Comparison of ENCODE assay signal across 21 cellular contexts in genomic region chr16:86718118-86718517, GRCh38.
DNase-seq lines count a peak whose midpoint lies in the region; ATAC-seq, FAIRE-seq and TF ChIP-seq lines count a peak whose summit lies in the region.
"Had no signal": no experiment of that assay in that cellular context is flagged by ENCODE, and none has a peak within 500 bp of the region (broad histone marks: within the 10 kb centered on the region; RNA-seq: fewer than 3 reads in every experiment).

No MANE protein-coding gene starts in this region.

- no peak overlapping the region for H3K23ac ChIP-seq in neuronal stem cell (ENCODE audit: low read depth, low read length, poor library complexity)

- no peak overlapping the region for H2BK5ac ChIP-seq in neuronal stem cell (ENCODE audit: low read length)

- TF ChIP-seq POLR2A in ovary (IDR thresholded peaks at IDR 0.05) = no peak

- H3K27ac ChIP-seq in neuronal stem cell (replicated peaks; ENCODE audit: low read length) (no peak overlapping the region), ovary (no peak overlapping the region)

- H3K79me1 ChIP-seq in neuronal stem cell (ENCODE audit: low read depth, low read length) = no peaks in the 10 kb centered on the region

- POLR2A ChIA-PET in activated CD4-positive, alpha-beta T cell treated with anti-CD3 and anti-CD28 coated beads for 36 hours (lab: Charles Lee) = no interaction called here

- no peak overlapping the region for H3K18ac ChIP-seq in neuronal stem cell (ENCODE audit: low read length)

- DNase-seq in activated CD4-positive, alpha-beta T cell treated with anti-CD3 and anti-CD28 coated beads for 36 hours = peak; percentile 28
- DNase-seq in activated CD4-positive, alpha-beta T cell treated with anti-CD3 and anti-CD28 coated beads for 48 hours = no peak
- DNase-seq in HTR-8/SVneo (ENCODE audit: insufficient read length, low spot score) = no peak
- DNase-seq in bronchial epithelial cell (ENCODE audit: low read depth) = peak; percentile 81
- no peak for DNase-seq in neuronal stem cell (ENCODE audit: low spot score)
- no peak for DNase-seq in ovary
- no peak for DNase-seq in NCI-H1436 (lab: John Stamatoyannopoulos, UW)
- DNase-seq in activated T-cell treated with anti-CD3 and anti-CD28 coated beads, Interleukin-2, amount 50 U/mL, for 24 hours = no peak
- DNase-seq: 8988T; activated CD4-positive, alpha-beta T cell treated with anti-CD3 and anti-CD28 coated beads for 1 hour; BE2C; cerebellar nuclear complex; effector memory CD8-positive, alpha-beta T cell; HCEC 1CT; islet precursor cell; naive thymus-derived CD8-positive, alpha-beta T cell; NCI-H2171; NCI-H748 treated with DMSO at 0.1 percent for 48 hours; OCI-M1; T1000 had no signal

- H3K27ac Mint-ChIP-seq in activated CD4-positive, alpha-beta T cell treated with anti-CD3 and anti-CD28 coated beads for 36 hours = no peak overlapping the region
- H3K27ac Mint-ChIP-seq in activated T-cell treated with anti-CD3 and anti-CD28 coated beads, Interleukin-2, amount 50 U/mL, for 24 hours = no peak overlapping the region
- H3K27ac Mint-ChIP-seq: effector memory CD8-positive, alpha-beta T cell; memory B cell had no signal

- H3K4me3 Mint-ChIP-seq in activated CD4-positive, alpha-beta T cell treated with anti-CD3 and anti-CD28 coated beads for 36 hours = no peak overlapping the region
- H3K4me3 Mint-ChIP-seq in activated T-cell treated with anti-CD3 and anti-CD28 coated beads, Interleukin-2, amount 50 U/mL, for 24 hours = no peak overlapping the region
- H3K4me3 Mint-ChIP-seq: effector memory CD8-positive, alpha-beta T cell; memory B cell; naive thymus-derived CD8-positive, alpha-beta T cell had no signal

- H3K9ac ChIP-seq in neuronal stem cell (ENCODE audit: low read depth, low read length, poor library complexity) = peak overlapping the region; percentile 25

- no peak overlapping the region for H2BK15ac ChIP-seq in neuronal stem cell (ENCODE audit: low read length)

- no peak for TF ChIP-seq EP300 in ovary (IDR thresholded peaks at IDR 0.05)

- intact Hi-C loops in activated CD4-positive, alpha-beta T cell treated with anti-CD3 and anti-CD28 coated beads for 36 hours (cut with DNase I, micrococcal nuclease) = no loop called here
- intact Hi-C loops in ovary (cut with DNase I) = no loop called here

- no peak overlapping the region for H2AK5ac ChIP-seq in neuronal stem cell (ENCODE audit: low read depth, low read length)

- no CpG with 5 or more reads among the region's 9 CpGs for WGBS in neuronal stem cell (ENCODE audit: extremely low coverage in 2 of 2, insufficient read length in 2 of 2, insufficient replicate concordance in 1 of 2), 2 donors
- WGBS in ovary, 3 donors = 26 to 35% (median 35%) methylated on average over 9 of the region's 9 CpGs

- no peak overlapping the region for H3K4me3 ChIP-seq in bronchial epithelial cell (ENCODE audit: low read depth, low read length)
- no peak overlapping the region for H3K4me3 ChIP-seq in neuronal stem cell (ENCODE audit: low read length in 2 of 2)
- H3K4me3 ChIP-seq in ovary = no peak overlapping the region

- H3K4me1 ChIP-seq in neuronal stem cell (ENCODE audit: control insufficient read depth in 2 of 2, insufficient read depth in 1 of 2, low read depth in 1 of 2, low read length in 2 of 2) (peaks cover 0 to 10% of the 10 kb centered on the region in 2 donors), ovary (ENCODE audit: insufficient read depth) (no peaks in the 10 kb centered on the region)
- H3K4me1 ChIP-seq: BE2C had no signal

- H3K36me3 Mint-ChIP-seq in activated CD4-positive, alpha-beta T cell treated with anti-CD3 and anti-CD28 coated beads for 36 hours (ENCODE audit: low read depth) = no peaks in the 10 kb centered on the region
- no peaks in the 10 kb centered on the region for H3K36me3 Mint-ChIP-seq in activated T-cell treated with anti-CD3 and anti-CD28 coated beads, Interleukin-2, amount 50 U/mL, for 24 hours (ENCODE audit: low read depth)
- H3K36me3 Mint-ChIP-seq: memory B cell; naive thymus-derived CD8-positive, alpha-beta T cell had no signal

- no peak overlapping the region for H2BK120ac ChIP-seq in neuronal stem cell (ENCODE audit: low read depth, low read length)

- no peak overlapping the region for H2AFZ ChIP-seq in neuronal stem cell (ENCODE audit: low read length)

- H3K9me3 Mint-ChIP-seq in activated CD4-positive, alpha-beta T cell treated with anti-CD3 and anti-CD28 coated beads for 36 hours (ENCODE audit: low read depth) = no peaks in the 10 kb centered on the region
- no peaks in the 10 kb centered on the region for H3K9me3 Mint-ChIP-seq in activated T-cell treated with anti-CD3 and anti-CD28 coated beads, Interleukin-2, amount 50 U/mL, for 24 hours
- H3K9me3 Mint-ChIP-seq: effector memory CD8-positive, alpha-beta T cell; memory B cell had no signal

- H3K36me3 ChIP-seq in bronchial epithelial cell (ENCODE audit: control insufficient read depth, insufficient read depth, low read length) (no peaks in the 10 kb centered on the region), neuronal stem cell (replicated peaks in 1 of 2; ENCODE audit: control insufficient read depth in 2 of 2, insufficient read depth in 2 of 2, low read length in 2 of 2) (no peaks in the 10 kb centered on the region), ovary (no peaks in the 10 kb centered on the region)
- H3K36me3 ChIP-seq: BE2C had no signal

- CTCF ChIA-PET in activated CD4-positive, alpha-beta T cell treated with anti-CD3 and anti-CD28 coated beads for 36 hours (lab: Charles Lee) = interaction anchor here (1.0 kb wide), 1 partner anchor 154 kb away, joined by 3 read pairs; no protein-coding TSS in a partner anchor

- H4K8ac ChIP-seq in neuronal stem cell (ENCODE audit: low read depth, low read length) = no peak overlapping the region

- H3K4ac ChIP-seq in neuronal stem cell (ENCODE audit: low read length) = no peak overlapping the region

- H4K91ac ChIP-seq in neuronal stem cell (ENCODE audit: low read depth, low read length, poor library complexity) = no peak overlapping the region

- FAIRE-seq in HTR-8/SVneo (lab: Jason Lieb, UNC) (peak; percentile 9), bronchial epithelial cell (lab: Jason Lieb, UNC) (no peak)

- peak; percentile 57 for ATAC-seq in activated CD4-positive, alpha-beta T cell treated with anti-CD3 and anti-CD28 coated beads for 36 hours
- ATAC-seq: effector memory CD8-positive, alpha-beta T cell; naive thymus-derived CD8-positive, alpha-beta T cell had no signal

- no peak for TF ChIP-seq CTCF in bronchial epithelial cell (IDR thresholded peaks at IDR 0.05; ENCODE audit: insufficient read depth, low read length, severe bottlenecking)
- TF ChIP-seq CTCF in ovary (IDR thresholded peaks at IDR 0.05) = no peak

- H3K4me1 Mint-ChIP-seq in activated CD4-positive, alpha-beta T cell treated with anti-CD3 and anti-CD28 coated beads for 36 hours = peaks cover 2% of the 10 kb centered on the region
- peaks cover 5% of the 10 kb centered on the region for H3K4me1 Mint-ChIP-seq in activated T-cell treated with anti-CD3 and anti-CD28 coated beads, Interleukin-2, amount 50 U/mL, for 24 hours (ENCODE audit: low read depth)
- H3K4me1 Mint-ChIP-seq: memory B cell; naive thymus-derived CD8-positive, alpha-beta T cell had no signal

- H3K14ac ChIP-seq in neuronal stem cell (ENCODE audit: low read length) = no peak overlapping the region

- H2BK12ac ChIP-seq in neuronal stem cell (ENCODE audit: low read length) = no peak overlapping the region

- H3K27me3 ChIP-seq in bronchial epithelial cell (ENCODE audit: control insufficient read depth, insufficient read depth, low read length) (no peaks in the 10 kb centered on the region), neuronal stem cell (ENCODE audit: control insufficient read depth in 3 of 3, insufficient read depth in 3 of 3, low read depth in 1 of 3, low read length in 3 of 3) (peaks cover 0 to 2% (median 0%) of the 10 kb centered on the region in 3 experiments), ovary (no peaks in the 10 kb centered on the region)
- H3K27me3 ChIP-seq: BE2C had no signal

- no peak overlapping the region for H3K4me2 ChIP-seq in neuronal stem cell (ENCODE audit: insufficient read depth, low read length, poor library complexity, severe bottlenecking)

- H3K27me3 Mint-ChIP-seq in activated CD4-positive, alpha-beta T cell treated with anti-CD3 and anti-CD28 coated beads for 36 hours = peaks cover 10% of the 10 kb centered on the region
- peaks cover 32% of the 10 kb centered on the region for H3K27me3 Mint-ChIP-seq in activated T-cell treated with anti-CD3 and anti-CD28 coated beads, Interleukin-2, amount 50 U/mL, for 24 hours

- H3K9me3 ChIP-seq in neuronal stem cell (replicated peaks in 1 of 2; ENCODE audit: control insufficient read depth in 2 of 2, insufficient read depth in 1 of 2, low read depth in 1 of 2, low read length in 2 of 2) (no peaks in the 10 kb centered on the region), ovary (no peaks in the 10 kb centered on the region)
- H3K9me3 ChIP-seq: BE2C had no signal

Comparison
In these comparisons a context has a peak if more than half of its experiments do, and no peak if none do; other contexts are left out.
1. DNase-seq: peak in activated CD4-positive, alpha-beta T cell treated with anti-CD3 and anti-CD28 coated beads for 36 hours (single experiment) and bronchial epithelial cell (single experiment); none in activated CD4-positive, alpha-beta T cell treated with anti-CD3 and anti-CD28 coated beads for 48 hours (single experiment), HTR-8/SVneo (single experiment), neuronal stem cell (single experiment), ovary (0 of 5), NCI-H1436 (single experiment) and activated T-cell treated with anti-CD3 and anti-CD28 coated beads, Interleukin-2, amount 50 U/mL, for 24 hours (single experiment).